ENCODE assay signal across 8 cellular contexts in genomic region chr2:40488927-40489677, GRCh38. TPM values are rescaled to one million over a fixed set of nuclear protein-coding genes. Genes with fewer than 3 reads are reported as not detected.
DNase-seq lines count a peak whose midpoint lies in the region; ATAC-seq and TF ChIP-seq lines count a peak whose summit lies in the region.

No MANE protein-coding gene starts in this region.

- ATAC-seq in GM18867 (IDR thresholded peaks at IDR 0.05; ENCODE audit: unreplicated experiment) = peak; percentile 47
- no peak for ATAC-seq in GM19463 (IDR thresholded peaks at IDR 0.05; ENCODE audit: unreplicated experiment)
- no peak for ATAC-seq in GM21619 (IDR thresholded peaks at IDR 0.05; ENCODE audit: unreplicated experiment)

- no peak overlapping the region for H3K27ac ChIP-seq in OCI-LY7 (ENCODE audit: low read depth, low read length, poor library complexity, severe bottlenecking)

- H3K4me3 ChIP-seq in OCI-LY7 (ENCODE audit: low read depth, low read length, poor library complexity, severe bottlenecking) (no peak overlapping the region), fibroblast of the aortic adventitia (ENCODE audit: low read depth, low read length) (no peak overlapping the region), skeletal muscle satellite cell (ENCODE audit: low read length) (peak overlapping the region; percentile 57)

- DNase-seq in OCI-LY7 (ENCODE audit: low spot score) = no peak
- peak; percentile 37 for DNase-seq in fibroblast of the aortic adventitia (ENCODE audit: low read depth)
- no peak for DNase-seq in NCI-H2171 treated with DMSO at 0.1 percent for 48 hours (lab: John Stamatoyannopoulos, UW)
- DNase-seq in hippocampal formation (lab: John Stamatoyannopoulos, UW) = no peak

- no peaks in the 10 kb centered on the region for H3K9me2 ChIP-seq in OCI-LY7 (ENCODE audit: insufficient read depth, low read length)

- H3K9me3 ChIP-seq in OCI-LY7 (ENCODE audit: low read length) (no peaks in the 10 kb centered on the region), skeletal muscle satellite cell (replicated peaks; ENCODE audit: low read length) (no peaks in the 10 kb centered on the region)

- H4K20me1 ChIP-seq in OCI-LY7 (ENCODE audit: insufficient read depth, low read length) = no peaks in the 10 kb centered on the region

- H2AFZ ChIP-seq in OCI-LY7 (ENCODE audit: low read length) = peak overlapping the region; percentile 75

- no peaks in the 10 kb centered on the region for H3K79me2 ChIP-seq in OCI-LY7 (ENCODE audit: insufficient read depth, low read depth, low read length)

- BruUV-seq in OCI-LY7 (replicated peaks; lab: Mats Ljungman, UMichigan) = no TSS peak

- H3K4me1 ChIP-seq in OCI-LY7 (ENCODE audit: insufficient read depth, low read length, poor library complexity, severe bottlenecking) (peaks cover 7% of the 10 kb centered on the region), skeletal muscle satellite cell (ENCODE audit: control insufficient read depth, insufficient read depth, low read length) (peaks cover 24% of the 10 kb centered on the region)

- H3K36me3 ChIP-seq in OCI-LY7 (ENCODE audit: insufficient read depth, low read length) = no peaks in the 10 kb centered on the region
- no peaks in the 10 kb centered on the region for H3K36me3 ChIP-seq in skeletal muscle satellite cell (ENCODE audit: insufficient read depth, low read length)

- CTCF ChIA-PET in OCI-LY7 (lab: Charles Lee; ENCODE audit: unreplicated experiment) = no interaction called here

- no peaks in the 10 kb centered on the region for H3K27me3 ChIP-seq in skeletal muscle satellite cell (ENCODE audit: control insufficient read depth, insufficient read depth, low read length)

- intact Hi-C loops in OCI-LY7 (cut with micrococcal nuclease; ENCODE audit: unreplicated experiment) = no loop called here

- H3K4me2 ChIP-seq in OCI-LY7 (ENCODE audit: low read length) = peak overlapping the region; percentile 31; the same call in 1 of the 2 replicates
- peak overlapping the region; percentile 72 for H3K4me2 ChIP-seq in skeletal muscle satellite cell (ENCODE audit: low read length)

- TF ChIP-seq CTCF in OCI-LY7 (conservative IDR thresholded peaks at IDR 0.05; ENCODE audit: low read length) (no peak), fibroblast of the aortic adventitia (IDR thresholded peaks at IDR 0.05; ENCODE audit: insufficient read depth, low read length) (no peak)

- POLR2A ChIA-PET in OCI-LY7 (lab: Charles Lee) = interaction anchor here (0.6 kb wide), 1 partner anchor 1301 kb away, joined by 3 read pairs; no protein-coding TSS in a partner anchor

- H3K9ac ChIP-seq in skeletal muscle satellite cell (ENCODE audit: low read depth, low read length) = peak overlapping the region; percentile 48

RNA-seq across cellular contexts. Expression of gene SLC8A1, which starts 37.2 kb away (rescaled TPM):
- 5.0 and 7.3 TPM in 2 replicates for total RNA-seq in OCI-LY7 (2014; rRNA removed; shearing (Covaris generic))
- total RNA-seq in OCI-LY7 (2022) (3.6 and 4.7 TPM in 2 replicates), fibroblast of the aortic adventitia (ENCODE audit: low replicate concordance) (39.1 and 112 TPM in 2 replicates)
- 22.9 and 24.1 TPM in 2 replicates for total RNA-seq in skeletal muscle satellite cell (2012; rRNA removed)
